1 cellular context compared by ENCODE assay signal in genomic region chr11:12846766-12847615, GRCh38.
TF ChIP-seq lines count a peak whose summit lies in the region.

No MANE protein-coding gene starts in this region.

TF ChIP-seq in K562, 482 proteins besides CTCF, POLR2A, EP300 and RAD21 (continued from another document):
- TF ChIP-seq BCOR (IDR thresholded peaks at IDR 0.05) (no peak), GABPA (tag; conservative IDR thresholded peaks at IDR 0.05; ENCODE audit: low read depth) (0 out of 2 replicates have a peak, but pooled peaks have one; percentile 2), CBFB (CRISPR knock-in tag; IDR thresholded peaks at IDR 0.05) (no peak), ZNF75A (CRISPR knock-in tag; IDR thresholded peaks at IDR 0.05) (no peak), ZBTB49 (CRISPR knock-in tag; IDR thresholded peaks at IDR 0.05; ENCODE audit: borderline replicate concordance) (no peak), USF1 (CRISPR knock-in tag; IDR thresholded peaks at IDR 0.05) (no peak), CEBPG (CRISPR knock-in tag; IDR thresholded peaks at IDR 0.05) (no peak), CEBPG (tag; conservative IDR thresholded peaks at IDR 0.05 in 1 of 2, IDR thresholded peaks at IDR 0.05 in 1 of 2) (no peak), TARDBP (IDR thresholded peaks at IDR 0.05) (no peak), HDAC2 (IDR thresholded peaks at IDR 0.05) (no peak), ESRRB (CRISPR knock-in tag; IDR thresholded peaks at IDR 0.05; ENCODE audit: borderline replicate concordance) (no peak), KHSRP (IDR thresholded peaks at IDR 0.05) (no peak)
- TF ChIP-seq, protein P1, sequence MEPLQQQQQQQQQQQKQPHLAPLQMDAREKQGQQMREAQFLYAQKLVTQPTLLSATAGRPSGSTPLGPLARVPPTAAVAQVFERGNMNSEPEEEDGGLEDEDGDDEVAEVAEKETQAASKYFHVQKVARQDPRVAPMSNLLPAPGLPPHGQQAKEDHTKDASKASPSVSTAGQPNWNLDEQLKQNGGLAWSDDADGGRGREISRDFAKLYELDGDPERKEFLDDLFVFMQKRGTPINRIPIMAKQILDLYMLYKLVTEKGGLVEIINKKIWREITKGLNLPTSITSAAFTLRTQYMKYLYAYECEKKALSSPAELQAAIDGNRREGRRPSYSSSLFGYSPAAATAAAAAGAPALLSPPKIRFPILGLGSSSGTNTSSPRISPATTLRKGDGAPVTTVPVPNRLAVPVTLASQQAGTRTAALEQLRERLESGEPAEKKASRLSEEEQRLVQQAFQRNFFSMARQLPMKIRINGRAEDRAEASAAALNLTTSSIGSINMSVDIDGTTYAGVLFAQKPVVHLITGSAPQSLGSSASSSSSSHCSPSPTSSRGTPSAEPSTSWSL (CRISPR knock-in tag; IDR thresholded peaks at IDR 0.05; ENCODE audit: borderline replicate concordance), result no peak
